In genomic region chr2:98278074-98278473, GRCh38 we compare ENCODE assay signal across 29 cellular contexts.
"Had no signal": no experiment of that assay in that cellular context is flagged by ENCODE, and none has a peak within 500 bp of the region (broad histone marks: within the 10 kb centered on the region; RNA-seq: fewer than 3 reads in every experiment).

No MANE protein-coding gene starts in this region.

- H3K4me1 ChIP-seq: heart right ventricle, lower lobe of right lung, pancreas, right atrium auricular region, right lobe of liver, suprapubic skin, tibial artery, upper lobe of left lung had no signal

- H3K27me3 ChIP-seq: hepatocyte, pancreas, right atrium auricular region, right lobe of liver, tibial artery, upper lobe of left lung had no signal

- ATAC-seq: heart right ventricle; left cardiac atrium; left lobe of liver; lower lobe of right lung; naive thymus-derived CD4-positive, alpha-beta T cell; natural killer cell treated with Interleukin-12 subunit alpha and Interleukin-12 subunit beta and Interleukin-15 and Interleukin-18, amount 100 ng/mL, for 72 hours; pancreas; right lobe of liver; stimulated activated memory B cell treated with anti-CD40 and anti-IgM and Interleukin-4, amounts not matched to agents 10 μg/mL and 1 μg/mL and 100 μg/mL, for 72 hours; stimulated activated naive CD8-positive, alpha-beta T cell treated with anti-CD3 and anti-CD28 coated beads, Interleukin-15, amount 100 ng/mL, for 72 hours had no signal

- H3K27ac Mint-ChIP-seq: mesothelial cell of epicardium; naive thymus-derived CD4-positive, alpha-beta T cell; natural killer cell treated with Interleukin-12 subunit alpha and Interleukin-12 subunit beta and Interleukin-15 and Interleukin-18, amount 100 ng/mL, for 72 hours; stimulated activated memory B cell treated with anti-CD40 and anti-IgM and Interleukin-4, amounts not matched to agents 10 μg/mL and 1 μg/mL and 100 μg/mL, for 72 hours had no signal

- H3K4me1 Mint-ChIP-seq: stimulated activated memory B cell treated with anti-CD40 and anti-IgM and Interleukin-4, amounts not matched to agents 10 μg/mL and 1 μg/mL and 100 μg/mL, for 72 hours; stimulated activated naive CD8-positive, alpha-beta T cell treated with anti-CD3 and anti-CD28 coated beads, Interleukin-15, amount 100 ng/mL, for 72 hours had no signal

- H3K36me3 ChIP-seq: heart right ventricle, lower lobe of right lung, pancreas, right atrium auricular region, right lobe of liver, suprapubic skin, thoracic aorta, tibial artery, upper lobe of left lung had no signal

- H3K4me2 ChIP-seq: hepatocyte, smooth muscle cell had no signal

- H3K9me3 Mint-ChIP-seq: mesothelial cell of epicardium; natural killer cell treated with Interleukin-12 subunit alpha and Interleukin-12 subunit beta and Interleukin-15 and Interleukin-18, amount 100 ng/mL, for 72 hours; stimulated activated naive CD8-positive, alpha-beta T cell treated with anti-CD3 and anti-CD28 coated beads, Interleukin-15, amount 100 ng/mL, for 72 hours had no signal

- H3K4me3 Mint-ChIP-seq: mesothelial cell of epicardium; naive thymus-derived CD4-positive, alpha-beta T cell; natural killer cell treated with Interleukin-12 subunit alpha and Interleukin-12 subunit beta and Interleukin-15 and Interleukin-18, amount 100 ng/mL, for 72 hours; stimulated activated memory B cell treated with anti-CD40 and anti-IgM and Interleukin-4, amounts not matched to agents 10 μg/mL and 1 μg/mL and 100 μg/mL, for 72 hours; stimulated activated naive CD8-positive, alpha-beta T cell treated with anti-CD3 and anti-CD28 coated beads, Interleukin-15, amount 100 ng/mL, for 72 hours had no signal

- H2AFZ ChIP-seq: hepatocyte had no signal

- FAIRE-seq: pancreas, urothelium cell line had no signal

- H3K79me2 ChIP-seq: hepatocyte had no signal

- DNase-seq: heart right ventricle; islet precursor cell; kidney glomerular epithelial cell; left cardiac atrium; lower lobe of right lung; mesendoderm; naive thymus-derived CD4-positive, alpha-beta T cell; nucleus accumbens; pancreas; posterior cingulate gyrus; right lobe of liver; stimulated activated CD4-positive, alpha-beta T cell treated with anti-CD3 and anti-CD28 coated beads, Interleukin-1b, Interleukin-23, amount 100 ng/mL, for 48 hours; stimulated activated CD4-positive, alpha-beta T cell treated with anti-CD3 and anti-CD28 coated beads, Interleukin-2, amount 100 ng/mL, for 48 hours; stimulated activated CD4-positive, alpha-beta T cell treated with anti-CD3 and anti-CD28 coated beads, Interleukin-4, amount 100 ng/mL, for 4 hours; stimulated activated CD8-positive, alpha-beta memory T cell treated with anti-CD3 and anti-CD28 coated beads, Interleukin-4, amount 100 ng/mL, for 48 hours; stimulated activated naive CD4-positive, alpha-beta T cell treated with Interleukin-2 at 50 U/mL for 16 hours; stimulated activated naive CD8-positive, alpha-beta T cell treated with anti-CD3 and anti-CD28 coated beads, Interleukin-15, amount 100 ng/mL, for 72 hours; tibial artery had no signal

- H3K36me3 Mint-ChIP-seq: mesothelial cell of epicardium; naive thymus-derived CD4-positive, alpha-beta T cell; natural killer cell treated with Interleukin-12 subunit alpha and Interleukin-12 subunit beta and Interleukin-15 and Interleukin-18, amount 100 ng/mL, for 72 hours; stimulated activated memory B cell treated with anti-CD40 and anti-IgM and Interleukin-4, amounts not matched to agents 10 μg/mL and 1 μg/mL and 100 μg/mL, for 72 hours had no signal

- H3K27ac ChIP-seq: heart right ventricle, hepatocyte, lower lobe of right lung, pancreas, right atrium auricular region, right lobe of liver, suprapubic skin, upper lobe of left lung had no signal

- H3K9me3 ChIP-seq: lower lobe of right lung, pancreas, right atrium auricular region, right lobe of liver, suprapubic skin, thoracic aorta, upper lobe of left lung had no signal

- H3K4me3 ChIP-seq: heart right ventricle, hepatocyte, lower lobe of right lung, pancreas, right atrium auricular region, right lobe of liver, smooth muscle cell, suprapubic skin, thoracic aorta, tibial artery, upper lobe of left lung had no signal
